In the genomic region with DNA sequence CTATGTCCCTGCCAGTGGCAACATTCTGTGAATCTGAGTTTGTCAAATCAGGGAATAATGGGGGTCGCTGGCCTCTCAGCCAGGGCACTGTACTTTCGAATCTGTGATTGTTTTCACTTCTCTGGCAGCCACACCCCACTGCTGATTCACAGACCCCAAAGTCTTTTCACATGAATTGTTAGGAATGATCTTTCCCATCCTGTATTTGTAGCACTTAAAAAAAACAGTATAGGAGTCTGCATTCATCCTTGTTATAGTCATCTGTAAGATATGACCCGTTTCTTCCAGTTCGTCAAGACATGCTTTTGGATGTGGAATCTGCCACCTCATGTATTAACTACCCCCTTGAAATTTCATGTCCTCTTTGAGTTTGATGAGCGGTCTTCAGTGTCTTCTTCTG, we compare ENCODE assay signal across 8 cellular contexts. TPM values are rescaled to one million over a fixed set of nuclear protein-coding genes. Genes with fewer than 3 reads are reported as not detected.
DNase-seq lines count a peak whose midpoint lies in the region; ATAC-seq and TF ChIP-seq lines count a peak whose summit lies in the region.

No MANE protein-coding gene starts in this region.

- no peak for TF ChIP-seq CTCF in SK-N-SH (IDR thresholded peaks at IDR 0.05)
- TF ChIP-seq CTCF in stomach (IDR thresholded peaks at IDR 0.05): no peak

- H3K9me3 Mint-ChIP-seq in activated naive CD4-positive, alpha-beta T cell treated with anti-CD3 and anti-CD28 coated beads, Interleukin-2, amount 50 U/mL, for 72 hours: no peaks in the 10 kb centered on the region

- intact Hi-C loops in stomach (cut with DNase I; ENCODE audit: low total_unique reads): no loop called here

- no peaks in the 10 kb centered on the region for H3F3A ChIP-seq in SK-N-SH (replicated peaks; ENCODE audit: insufficient read depth)

- peak overlapping the region; percentile 94 for H3K4me2 ChIP-seq in SK-N-SH

- H3K9ac ChIP-seq in SK-N-SH (peak overlapping the region; percentile 87), iPS-20b (ENCODE audit: low read depth, low read length) (peak overlapping the region; percentile 72; the same call in 1 of the 2 replicates)

- DNase-seq in SK-N-SH: no peak
- no peak for DNase-seq in activated naive CD4-positive, alpha-beta T cell treated with anti-CD3 and anti-CD28 coated beads, Interleukin-2, amount 50 U/mL, for 72 hours (ENCODE audit: low spot score in 2 of 2)
- DNase-seq in stomach: no peak
- DNase-seq in NK-92 (lab: John Stamatoyannopoulos, UW; ENCODE audit: unreplicated experiment): no peak
- no peak for DNase-seq in DMS 273 (lab: John Stamatoyannopoulos, UW; ENCODE audit: unreplicated experiment)

- H3K36me3 ChIP-seq in SK-N-SH (replicated peaks in 1 of 2; ENCODE audit: control insufficient read depth in 1 of 2, insufficient read depth in 2 of 2, low read length in 1 of 2) (peaks cover 12 to 27% of the 10 kb centered on the region in 2 experiments), iPS-20b (ENCODE audit: insufficient read depth, low read depth, low read length) (peaks cover 32% of the 10 kb centered on the region), stomach (peaks cover 20 to 31% (median 21%) of the 10 kb centered on the region in 4 donors)

- H4K20me1 ChIP-seq in SK-N-SH (ENCODE audit: insufficient read depth): no peaks in the 10 kb centered on the region

- TF ChIP-seq POLR2A in stomach (IDR thresholded peaks at IDR 0.05): no peak

- H3K9me2 ChIP-seq in SK-N-SH: no peaks in the 10 kb centered on the region

- peak overlapping the region; percentile 92 to 98 for H3K4me3 ChIP-seq in SK-N-SH (ENCODE audit: low read depth in 2 of 2, low read length in 1 of 2)
- peak overlapping the region; percentile 88 for H3K4me3 ChIP-seq in iPS-20b (ENCODE audit: low read length)
- peak overlapping the region; percentile 66 to 97 (median 78) for H3K4me3 ChIP-seq in stomach

- H3K9me3 ChIP-seq in SK-N-SH (no peaks in the 10 kb centered on the region), iPS-20b (ENCODE audit: insufficient read depth, low read depth, low read length) (no peaks in the 10 kb centered on the region), stomach (no peaks in the 10 kb centered on the region)

- 0 out of 2 replicates have a peak overlapping the region, but pooled peaks have one; percentile 84 for H2AFZ ChIP-seq in SK-N-SH (ENCODE audit: low read depth)

- ATAC-seq in SK-N-SH treated with all-trans-retinoic acid at 6 μM for 48 hours: no peak
- ATAC-seq in activated naive CD4-positive, alpha-beta T cell treated with anti-CD3 and anti-CD28 coated beads, Interleukin-2, amount 50 U/mL, for 72 hours: no peak
- no peak for ATAC-seq in HG02588 (IDR thresholded peaks at IDR 0.05; ENCODE audit: unreplicated experiment)

- no peak for TF ChIP-seq RAD21 in SK-N-SH (IDR thresholded peaks at IDR 0.05; ENCODE audit: low read length)

- POLR2A ChIA-PET in SK-N-SH (lab: Yijun Ruan, JAX): interaction anchor here (1.3 to 1.4 kb wide), 2 partner anchors 8 to 60 kb away, joined by 3 to 4 read pairs; a partner anchor contains a TSS

- H3K27ac ChIP-seq in SK-N-SH (ENCODE audit: low read depth in 2 of 2, low read length in 1 of 2): 0 out of 4 replicates have a peak overlapping the region, but pooled peaks of 1 of the 2 experiments have one; percentile 92
- H3K27ac ChIP-seq in iPS-20b (ENCODE audit: low read length): no peak overlapping the region
- H3K27ac ChIP-seq in stomach: peak overlapping the region in 4 of 5 donors; percentile 95 to 99 (median 96)

- H3K27me3 ChIP-seq in SK-N-SH (ENCODE audit: insufficient read depth): no peaks in the 10 kb centered on the region
- peaks cover 5% of the 10 kb centered on the region; the same call in 1 of the 2 replicates for H3K27me3 ChIP-seq in iPS-20b (ENCODE audit: insufficient read depth, low read length)
- H3K27me3 ChIP-seq in stomach: no peaks in the 10 kb centered on the region

- peaks cover 9 to 15% of the 10 kb centered on the region in 2 donors for H3K36me3 Mint-ChIP-seq in activated naive CD4-positive, alpha-beta T cell treated with anti-CD3 and anti-CD28 coated beads, Interleukin-2, amount 50 U/mL, for 72 hours

- H3K79me2 ChIP-seq in SK-N-SH (ENCODE audit: insufficient read depth): peaks cover 42% of the 10 kb centered on the region

- 37% methylated on average over 5 of the region's 5 CpGs for WGBS in SK-N-SH (ENCODE audit: low lambda C conversion rate)
- WGBS in stomach, 5 donors: 40 to 47% (median 44%) methylated on average over 5 of the region's 5 CpGs

- H3K27ac Mint-ChIP-seq in activated naive CD4-positive, alpha-beta T cell treated with anti-CD3 and anti-CD28 coated beads, Interleukin-2, amount 50 U/mL, for 72 hours: peak overlapping the region; percentile 95 to 99

- peaks cover 5 to 18% of the 10 kb centered on the region in 2 experiments; a peak in 3 of 4 replicates for H3K4me1 ChIP-seq in SK-N-SH (ENCODE audit: control insufficient read depth in 1 of 2, insufficient read depth in 2 of 2, low read depth in 1 of 2, low read length in 1 of 2)
- H3K4me1 ChIP-seq in iPS-20b (ENCODE audit: insufficient read depth, low read length): no peaks in the 10 kb centered on the region
- H3K4me1 ChIP-seq in stomach: peaks cover 13 to 64% (median 57%) of the 10 kb centered on the region in 4 donors

- CTCF ChIA-PET in SK-N-SH (lab: Yijun Ruan, JAX): interaction anchor here (0.6 to 2.7 kb wide), 6 partner anchors 8 to 208 kb away, joined by 3 to 10 read pairs (median 3); no protein-coding TSS in a partner anchor

- no peak for TF ChIP-seq EP300 in SK-N-SH (IDR thresholded peaks at IDR 0.05; ENCODE audit: borderline replicate concordance in 1 of 2, low read depth in 1 of 2, low read length in 1 of 2)
- TF ChIP-seq EP300 in stomach (IDR thresholded peaks at IDR 0.05): no peak

TF ChIP-seq in SK-N-SH, 30 proteins besides CTCF, POLR2A, EP300 and RAD21 (continues in another document):
- TF ChIP-seq SIN3A (IDR thresholded peaks at IDR 0.05; ENCODE audit: borderline replicate concordance, low read depth, low read length) (no peak), FOXM1 (IDR thresholded peaks at IDR 0.05; ENCODE audit: low read depth) (no peak)
- TF ChIP-seq, protein P1, sequence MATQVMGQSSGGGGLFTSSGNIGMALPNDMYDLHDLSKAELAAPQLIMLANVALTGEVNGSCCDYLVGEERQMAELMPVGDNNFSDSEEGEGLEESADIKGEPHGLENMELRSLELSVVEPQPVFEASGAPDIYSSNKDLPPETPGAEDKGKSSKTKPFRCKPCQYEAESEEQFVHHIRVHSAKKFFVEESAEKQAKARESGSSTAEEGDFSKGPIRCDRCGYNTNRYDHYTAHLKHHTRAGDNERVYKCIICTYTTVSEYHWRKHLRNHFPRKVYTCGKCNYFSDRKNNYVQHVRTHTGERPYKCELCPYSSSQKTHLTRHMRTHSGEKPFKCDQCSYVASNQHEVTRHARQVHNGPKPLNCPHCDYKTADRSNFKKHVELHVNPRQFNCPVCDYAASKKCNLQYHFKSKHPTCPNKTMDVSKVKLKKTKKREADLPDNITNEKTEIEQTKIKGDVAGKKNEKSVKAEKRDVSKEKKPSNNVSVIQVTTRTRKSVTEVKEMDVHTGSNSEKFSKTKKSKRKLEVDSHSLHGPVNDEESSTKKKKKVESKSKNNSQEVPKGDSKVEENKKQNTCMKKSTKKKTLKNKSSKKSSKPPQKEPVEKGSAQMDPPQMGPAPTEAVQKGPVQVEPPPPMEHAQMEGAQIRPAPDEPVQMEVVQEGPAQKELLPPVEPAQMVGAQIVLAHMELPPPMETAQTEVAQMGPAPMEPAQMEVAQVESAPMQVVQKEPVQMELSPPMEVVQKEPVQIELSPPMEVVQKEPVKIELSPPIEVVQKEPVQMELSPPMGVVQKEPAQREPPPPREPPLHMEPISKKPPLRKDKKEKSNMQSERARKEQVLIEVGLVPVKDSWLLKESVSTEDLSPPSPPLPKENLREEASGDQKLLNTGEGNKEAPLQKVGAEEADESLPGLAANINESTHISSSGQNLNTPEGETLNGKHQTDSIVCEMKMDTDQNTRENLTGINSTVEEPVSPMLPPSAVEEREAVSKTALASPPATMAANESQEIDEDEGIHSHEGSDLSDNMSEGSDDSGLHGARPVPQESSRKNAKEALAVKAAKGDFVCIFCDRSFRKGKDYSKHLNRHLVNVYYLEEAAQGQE (IDR thresholded peaks at IDR 0.05; ENCODE audit: low read depth, low read length): no peak

TF ChIP-seq in SK-N-SH treated with all-trans-retinoic acid at 6 μM for 48 hours, 23 proteins besides CTCF, POLR2A, EP300 and RAD21 (continues in another document):
- TF ChIP-seq RARB (CRISPR knock-in tag; IDR thresholded peaks at IDR 0.05): no peak
- TF ChIP-seq ZNF70 (CRISPR knock-in tag; IDR thresholded peaks at IDR 0.05): no peak
- no peak for TF ChIP-seq ARNTL (CRISPR knock-in tag; IDR thresholded peaks at IDR 0.05; ENCODE audit: borderline replicate concordance, low read depth)
- TF ChIP-seq, protein P2, sequence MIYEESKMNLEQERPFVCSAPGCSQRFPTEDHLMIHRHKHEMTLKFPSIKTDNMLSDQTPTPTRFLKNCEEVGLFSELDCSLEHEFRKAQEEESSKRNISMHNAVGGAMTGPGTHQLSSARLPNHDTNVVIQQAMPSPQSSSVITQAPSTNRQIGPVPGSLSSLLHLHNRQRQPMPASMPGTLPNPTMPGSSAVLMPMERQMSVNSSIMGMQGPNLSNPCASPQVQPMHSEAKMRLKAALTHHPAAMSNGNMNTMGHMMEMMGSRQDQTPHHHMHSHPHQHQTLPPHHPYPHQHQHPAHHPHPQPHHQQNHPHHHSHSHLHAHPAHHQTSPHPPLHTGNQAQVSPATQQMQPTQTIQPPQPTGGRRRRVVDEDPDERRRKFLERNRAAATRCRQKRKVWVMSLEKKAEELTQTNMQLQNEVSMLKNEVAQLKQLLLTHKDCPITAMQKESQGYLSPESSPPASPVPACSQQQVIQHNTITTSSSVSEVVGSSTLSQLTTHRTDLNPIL (CRISPR knock-in tag; IDR thresholded peaks at IDR 0.05; ENCODE audit: low read depth): no peak

RNA-seq across cellular contexts. Expression of a gene that starts 0.9 kb away (rescaled TPM):
- polyA plus RNA-seq in SK-N-SH (2012; rRNA removed) (74.8 and 83.6 TPM in 2 replicates), stomach (100 to 1,000 TPM in 2 of 3 donors, 10 to 100 TPM in 1; 93.8 to 124 (median 117) TPM)
- polyA plus RNA-seq in SK-N-SH (2012; cell fraction: cytosol; rRNA removed): 53.9 and 61.5 TPM in 2 replicates
- 142 and 172 TPM in 2 replicates for polyA plus RNA-seq in SK-N-SH (2012; cell fraction: nucleus; rRNA removed)
- total RNA-seq in activated naive CD4-positive, alpha-beta T cell treated with anti-CD3 and anti-CD28 coated beads, Interleukin-2, amount 50 U/mL, for 72 hours: 10 to 100 TPM; 48.4 to 77.4 TPM
- 100 to 1,000 TPM in 1 of 5 donors, 10 to 100 TPM in 4; 25.9 to 112 (median 62.4) TPM for total RNA-seq in stomach
